In the genomic region with DNA sequence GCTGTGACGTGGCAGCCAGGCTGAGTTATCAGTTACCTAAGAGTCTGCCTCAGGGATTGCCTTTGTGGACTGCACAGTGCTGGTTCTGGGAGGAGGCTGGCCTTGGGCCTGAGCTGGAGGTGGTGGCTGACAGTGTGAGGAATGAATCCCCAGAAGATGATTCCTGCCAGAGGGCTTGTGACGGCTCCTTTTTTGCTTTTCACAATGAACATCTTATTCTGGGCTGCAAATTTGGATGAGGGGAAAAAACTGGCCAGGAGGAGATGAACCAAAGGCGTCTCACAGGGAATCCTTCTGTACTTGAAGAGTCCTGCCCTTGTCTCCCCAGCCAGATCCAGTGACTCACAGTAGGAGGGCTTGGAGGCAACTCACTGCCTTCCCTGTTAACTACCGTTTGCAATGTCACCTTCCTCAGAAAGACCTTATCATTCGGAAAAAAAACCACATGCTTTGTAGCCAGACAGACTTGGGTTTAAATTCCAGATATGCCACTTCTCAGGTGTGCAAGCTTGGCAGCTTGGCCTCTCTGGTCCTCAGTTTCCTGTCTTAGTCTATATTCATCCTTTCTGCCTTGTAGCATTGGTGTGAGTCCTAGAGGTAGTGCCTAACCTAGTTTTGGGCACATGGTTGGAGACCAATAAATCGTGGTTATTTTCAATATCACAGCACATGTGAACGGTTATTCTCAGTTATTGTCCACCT, we compare ENCODE assay signal across 10 cellular contexts.
DNase-seq lines count a peak whose midpoint lies in the region; ATAC-seq and TF ChIP-seq lines count a peak whose summit lies in the region.
"Had no signal": no experiment of that assay in that cellular context is flagged by ENCODE, and none has a peak within 500 bp of the region (broad histone marks: within the 10 kb centered on the region; RNA-seq: fewer than 3 reads in every experiment).

No MANE protein-coding gene starts in this region.

- H3K4me3 ChIP-seq in RWPE2 (ENCODE audit: severe bottlenecking) (no peak overlapping the region), fibroblast of mammary gland (ENCODE audit: control insufficient read depth, low read depth, low read length) (no peak overlapping the region)
- H3K4me3 ChIP-seq: colonic mucosa had no signal

- H3K4me3 Mint-ChIP-seq in nephron progenitor cell, result no peak overlapping the region

- H3K4me1 ChIP-seq in RWPE2 (ENCODE audit: insufficient read depth, poor library complexity, severe bottlenecking), result no peaks in the 10 kb centered on the region
- H3K4me1 ChIP-seq: colonic mucosa had no signal

- H3K27ac Mint-ChIP-seq in nephron progenitor cell, result peak overlapping the region; percentile 69

- TF ChIP-seq CTCF in RWPE2 (IDR thresholded peaks at IDR 0.05; ENCODE audit: poor library complexity, severe bottlenecking) (no peak), fibroblast of mammary gland (conservative IDR thresholded peaks at IDR 0.05; ENCODE audit: control insufficient read depth, insufficient read depth, low read depth, low read length) (no peak), nephron progenitor cell (IDR thresholded peaks at IDR 0.05) (no peak)

- ATAC-seq in RWPE2 (ENCODE audit: low read depth) (peak; percentile 71; the same call in 2 of the 3 replicates), HG02678 (IDR thresholded peaks at IDR 0.05; ENCODE audit: unreplicated experiment) (no peak), HG03439 (IDR thresholded peaks at IDR 0.05; ENCODE audit: unreplicated experiment) (no peak)

- H3K36me3 ChIP-seq in RWPE2 (ENCODE audit: low read depth), result no peaks in the 10 kb centered on the region
- H3K36me3 ChIP-seq: colonic mucosa had no signal

- peaks cover 32% of the 10 kb centered on the region for H3K4me1 Mint-ChIP-seq in nephron progenitor cell

- DNase-seq in ELF-1 (ENCODE audit: low read depth, low spot score), result peak; percentile 31
- no peak for DNase-seq in RWPE2 (ENCODE audit: low spot score)
- DNase-seq in fibroblast of mammary gland (ENCODE audit: low read depth), result peak; percentile 21
- no peak for DNase-seq in nephron progenitor cell
- DNase-seq in Ammon's horn (ENCODE audit: low spot score), result no peak
- no peak for DNase-seq in SIG-M5 (lab: John Stamatoyannopoulos, UW)
- DNase-seq: colonic mucosa, NCI-H1092 treated with DMSO at 0.1 percent for 48 hours had no signal

- H3K36me3 Mint-ChIP-seq in nephron progenitor cell (ENCODE audit: low read depth), result peaks cover 90% of the 10 kb centered on the region

- no peak overlapping the region for H3K27ac ChIP-seq in RWPE2 (ENCODE audit: poor library complexity, severe bottlenecking)
- H3K27ac ChIP-seq: colonic mucosa had no signal

- H3K9me3 ChIP-seq in RWPE2 (ENCODE audit: severe bottlenecking), result no peaks in the 10 kb centered on the region
- H3K9me3 ChIP-seq: colonic mucosa had no signal

- H3K27me3 Mint-ChIP-seq in nephron progenitor cell (ENCODE audit: low read depth, poor library complexity), result peaks cover 2% of the 10 kb centered on the region

- peaks cover 41% of the 10 kb centered on the region for H3K9me3 Mint-ChIP-seq in nephron progenitor cell

- H3K27me3 ChIP-seq in RWPE2 (ENCODE audit: insufficient read depth, poor library complexity, severe bottlenecking), result no peaks in the 10 kb centered on the region
- H3K27me3 ChIP-seq: colonic mucosa had no signal

Comparison
In these comparisons a context has a peak if more than half of its experiments do, and no peak if none do; other contexts are left out.
1. DNase-seq: peak in ELF-1 (single experiment) and fibroblast of mammary gland (single experiment); none in RWPE2 (single experiment), nephron progenitor cell (single experiment), Ammon's horn (single experiment) and SIG-M5 (single experiment).